In genomic region chr9:89313842-89314241, GRCh38 we compare ENCODE assay signal across 1 cellular context.
TF ChIP-seq lines count a peak whose summit lies in the region.

No MANE protein-coding gene starts in this region.

TF ChIP-seq in IMR-90, 13 proteins besides CTCF, POLR2A, EP300 and RAD21:
- no peak for TF ChIP-seq CEBPB (IDR thresholded peaks at IDR 0.05; ENCODE audit: low read depth, low read length)
